In genomic region chr6:150713876-150714275, GRCh38 we compare ENCODE assay signal across 18 cellular contexts.
A peak's percentile ranks its signal among the peaks of the same experiment; 100 is the strongest.
DNase-seq lines count a peak whose midpoint lies in the region; TF ChIP-seq lines count a peak whose summit lies in the region.
"Had no signal": no experiment of that assay in that cellular context is flagged by ENCODE, and none has a peak within 500 bp of the region (broad histone marks: within the 10 kb centered on the region; RNA-seq: fewer than 3 reads in every experiment).

No MANE protein-coding gene starts in this region.

- peaks cover 48% of the 10 kb centered on the region for H3K4me1 Mint-ChIP-seq in mesothelial cell of epicardium
- H3K4me1 Mint-ChIP-seq: CD4-positive, CD25-positive, alpha-beta regulatory T cell had no signal

- no peaks in the 10 kb centered on the region for H3K36me3 Mint-ChIP-seq in mesothelial cell of epicardium
- H3K36me3 Mint-ChIP-seq: CD4-positive, CD25-positive, alpha-beta regulatory T cell had no signal

- H3K27me3 Mint-ChIP-seq in mesothelial cell of epicardium (ENCODE audit: low read depth) = no peaks in the 10 kb centered on the region
- H3K27me3 Mint-ChIP-seq: CD4-positive, CD25-positive, alpha-beta regulatory T cell had no signal

- no peaks in the 10 kb centered on the region for H3K9me3 Mint-ChIP-seq in mesothelial cell of epicardium
- H3K9me3 Mint-ChIP-seq: CD4-positive, CD25-positive, alpha-beta regulatory T cell; GM23338 had no signal

- H3K27me3 ChIP-seq in left ventricle myocardium inferior (ENCODE audit: low read depth) = no peaks in the 10 kb centered on the region

- intact Hi-C loops in left ventricle myocardium inferior (cut with micrococcal nuclease) = no loop called here
- intact Hi-C loops in cardiac septum (cut with DNase I) = no loop called here
- intact Hi-C loops in lower leg skin (cut with DNase I; ENCODE audit: low total_unique reads) = no loop called here

- 67 to 80% methylated on average over 4 of the region's 4 CpGs for WGBS in lower leg skin, 2 donors

- H3K27ac Mint-ChIP-seq in mesothelial cell of epicardium = peak overlapping the region; percentile 83
- H3K27ac Mint-ChIP-seq: CD4-positive, CD25-positive, alpha-beta regulatory T cell; GM23338 had no signal

- H3K27ac ChIP-seq in left ventricle myocardium inferior (replicated peaks) = peak overlapping the region; percentile 1

- peak overlapping the region; percentile 26 for H3K4me3 Mint-ChIP-seq in mesothelial cell of epicardium
- H3K4me3 Mint-ChIP-seq: CD4-positive, CD25-positive, alpha-beta regulatory T cell; GM23338 had no signal

- TF ChIP-seq CTCF in left ventricle myocardium inferior (IDR thresholded peaks at IDR 0.05; ENCODE audit: borderline replicate concordance) = no peak
- TF ChIP-seq CTCF in mesothelial cell of epicardium (IDR thresholded peaks at IDR 0.05; ENCODE audit: unreplicated experiment) = no peak
- TF ChIP-seq CTCF in lower leg skin (IDR thresholded peaks at IDR 0.05) = no peak

- H3K4me3 ChIP-seq in left ventricle myocardium inferior = no peak overlapping the region
- H3K4me3 ChIP-seq in lower leg skin (ENCODE audit: low read depth, poor library complexity, severe bottlenecking) = no peak overlapping the region
- H3K4me3 ChIP-seq: GM23338 had no signal

- H3K4me1 ChIP-seq in left ventricle myocardium inferior = peaks cover 49% of the 10 kb centered on the region

- DNase-seq in left ventricle myocardium inferior (no peak), cardiac septum (ENCODE audit: low spot score) (no peak), mesothelial cell of epicardium (ENCODE audit: low spot score in 2 of 2, unreplicated experiment in 2 of 2) (no peak), retina (peak; percentile 40), lower leg skin (ENCODE audit: low spot score in 2 of 2) (no peak), NCI-H1417 treated with DMSO at 0.1 percent for 48 hours (lab: John Stamatoyannopoulos, UW) (no peak), hepatic stellate cell (ENCODE audit: low spot score) (no peak), mucosa of gallbladder (ENCODE audit: low spot score) (no peak)
- DNase-seq: 8988T; CD4-positive, CD25-positive, alpha-beta regulatory T cell; DMS153; IMR-90; NCI-H1417; NCI-H187 treated with DMSO at 0.1 percent for 48 hours; NCI-H2227 treated with DMSO at 0.1 percent for 48 hours; NCI-H510A treated with DMSO at 0.1 percent for 48 hours; NCI-H774 had no signal

- TF ChIP-seq POLR2A in lower leg skin (IDR thresholded peaks at IDR 0.05) = no peak

- no peaks in the 10 kb centered on the region for H3K9me3 ChIP-seq in left ventricle myocardium inferior (replicated peaks)

- no peaks in the 10 kb centered on the region for H3K36me3 ChIP-seq in left ventricle myocardium inferior
